ENCODE assay signal across 31 cellular contexts in genomic region chr4:113727802-113728201, GRCh38.
"Had no signal": no experiment of that assay in that cellular context is flagged by ENCODE, and none has a peak within 500 bp of the region (broad histone marks: within the 10 kb centered on the region; RNA-seq: fewer than 3 reads in every experiment).

No MANE protein-coding gene starts in this region.

- H3K4me1 ChIP-seq: adrenal gland, body of pancreas, prostate gland had no signal

- H3K4me1 Mint-ChIP-seq: mesothelial cell of epicardium had no signal

- H3K27me3 Mint-ChIP-seq: activated CD4-positive, alpha-beta memory T cell treated with anti-CD3 and anti-CD28 coated beads for 36 hours; activated CD4-positive, alpha-beta T cell treated with anti-CD3 and anti-CD28 coated beads, Interleukin-2, amount 10 ng/mL, durations not matched to agents 24 days and 14 days; naive B cell; stimulated activated naive B cell treated with anti-CD40 and anti-IgM and Interleukin-4, amounts not matched to agents 10 μg/mL and 1 μg/mL and 100 μg/mL, for 72 hours had no signal

- H3K27me3 ChIP-seq: adrenal gland, body of pancreas, gastrocnemius medialis, pancreas, stomach, thyroid gland, upper lobe of left lung, vagina had no signal

- H3K4me2 ChIP-seq: smooth muscle cell had no signal

- H3K27ac ChIP-seq: adrenal gland, body of pancreas, gastrocnemius medialis, pancreas, prostate gland, stomach, thyroid gland, upper lobe of left lung, vagina had no signal

- FAIRE-seq: colon, endometrium, kidney, pancreas had no signal

- H3K27ac Mint-ChIP-seq: activated CD4-positive, alpha-beta memory T cell treated with anti-CD3 and anti-CD28 coated beads for 36 hours; activated CD4-positive, alpha-beta T cell treated with anti-CD3 and anti-CD28 coated beads, Interleukin-2, amount 10 ng/mL, durations not matched to agents 24 days and 14 days; activated T-helper 1 cell treated with anti-CD3 and anti-CD28 coated beads, Interleukin-12 subunit alpha, Interleukin-12 subunit beta, Interleukin-2, Interleukin-4 antibody, amounts not matched to agents 30 ng/mL and 10 ng/mL and 1 ng/mL, durations not matched to agents 14 hours and 24 hours and 36 hours; mesothelial cell of epicardium; stimulated activated naive B cell treated with anti-CD40 and anti-IgM and Interleukin-4, amounts not matched to agents 10 μg/mL and 1 μg/mL and 100 μg/mL, for 72 hours; T-helper 1 cell treated with Interleukin-12 subunit alpha and Interleukin-12 subunit beta and Interleukin-4 antibody, amounts not matched to agents 30 μg/mL and 1 μg/mL, for 36 hours had no signal

- H3K9me3 ChIP-seq: adrenal gland, body of pancreas, gastrocnemius medialis, pancreas, prostate gland, stomach, thyroid gland, upper lobe of left lung, vagina had no signal

- DNase-seq: activated CD4-positive, alpha-beta memory T cell treated with anti-CD3 and anti-CD28 coated beads for 36 hours; activated CD4-positive, alpha-beta T cell treated with anti-CD3 and anti-CD28 coated beads, Interleukin-2, amount 10 ng/mL, durations not matched to agents 24 days and 14 days; activated CD4-positive, CD25-positive, alpha-beta regulatory T cell treated with anti-CD3 and anti-CD28 coated beads, Interleukin-2, amount 50 U/mL, for 72 hours; activated gamma-delta T cell; activated naive CD4-positive, alpha-beta T cell treated with anti-CD3 and anti-CD28 coated beads, Interleukin-2, amount 50 U/mL, for 16 hours; adrenal gland; aorta; body of pancreas; dermis blood vessel endothelial cell; effector CD4-positive, alpha-beta T cell; gastrocnemius medialis; glutamatergic neuron; kidney; left colon; naive B cell; pancreas; stimulated activated CD4-positive, alpha-beta T cell treated with anti-CD3 and anti-CD28 coated beads, Interleukin-1b, Interleukin-23, amount 100 ng/mL, for 48 hours; stimulated activated naive B cell treated with anti-CD40 and anti-IgM and Interleukin-4, amounts not matched to agents 10 μg/mL and 1 μg/mL and 100 μg/mL, for 72 hours; stomach; SW 1271; T1000; thyroid gland; upper lobe of left lung had no signal

- H3K4me3 Mint-ChIP-seq: activated CD4-positive, alpha-beta memory T cell treated with anti-CD3 and anti-CD28 coated beads for 36 hours; activated CD4-positive, alpha-beta T cell treated with anti-CD3 and anti-CD28 coated beads, Interleukin-2, amount 10 ng/mL, durations not matched to agents 24 days and 14 days; activated T-helper 1 cell treated with anti-CD3 and anti-CD28 coated beads, Interleukin-12 subunit alpha, Interleukin-12 subunit beta, Interleukin-2, Interleukin-4 antibody, amounts not matched to agents 30 ng/mL and 10 ng/mL and 1 ng/mL, durations not matched to agents 14 hours and 24 hours and 36 hours; mesothelial cell of epicardium; stimulated activated naive B cell treated with anti-CD40 and anti-IgM and Interleukin-4, amounts not matched to agents 10 μg/mL and 1 μg/mL and 100 μg/mL, for 72 hours; T-helper 1 cell treated with Interleukin-12 subunit alpha and Interleukin-12 subunit beta and Interleukin-4 antibody, amounts not matched to agents 30 μg/mL and 1 μg/mL, for 36 hours had no signal

- H3K36me3 ChIP-seq: adrenal gland, gastrocnemius medialis, pancreas, prostate gland, stomach, thyroid gland, upper lobe of left lung had no signal

- H3K36me3 Mint-ChIP-seq: mesothelial cell of epicardium had no signal

- ATAC-seq: body of pancreas; gastrocnemius medialis; left colon; pancreas; stimulated activated naive B cell treated with anti-CD40 and anti-IgM and Interleukin-4, amounts not matched to agents 10 μg/mL and 1 μg/mL and 100 μg/mL, for 72 hours had no signal

- H3K4me3 ChIP-seq: adrenal gland, body of pancreas, gastrocnemius medialis, pancreas, prostate gland, smooth muscle cell, stomach, thyroid gland, upper lobe of left lung, vagina had no signal

- H3K9me3 Mint-ChIP-seq: activated CD4-positive, alpha-beta memory T cell treated with anti-CD3 and anti-CD28 coated beads for 36 hours; activated CD4-positive, alpha-beta T cell treated with anti-CD3 and anti-CD28 coated beads, Interleukin-2, amount 10 ng/mL, durations not matched to agents 24 days and 14 days; mesothelial cell of epicardium; T-helper 1 cell treated with Interleukin-12 subunit alpha and Interleukin-12 subunit beta and Interleukin-4 antibody, amounts not matched to agents 30 μg/mL and 1 μg/mL, for 36 hours had no signal
